ENCODE assay signal across 8 cellular contexts in the genomic region with DNA sequence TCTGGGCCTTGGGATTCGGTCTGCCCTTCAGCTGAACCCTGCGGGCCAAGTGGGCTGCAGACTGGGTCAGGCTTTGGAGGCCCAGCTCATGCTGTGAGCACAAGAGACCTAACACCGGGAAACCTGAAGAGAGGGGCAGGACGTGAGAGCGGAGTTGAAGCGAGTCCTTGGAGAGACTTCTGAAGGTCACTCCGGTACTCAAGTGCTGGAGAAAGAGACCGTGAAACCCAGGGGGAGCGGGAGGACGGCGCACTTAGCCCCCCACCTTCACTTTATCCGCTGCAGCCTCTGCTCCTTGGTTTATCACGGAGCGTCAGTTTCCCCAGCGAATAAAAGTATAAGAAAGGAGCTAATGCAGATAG. TPM values are rescaled to one million over a fixed set of nuclear protein-coding genes. Genes with fewer than 3 reads are reported as not detected.
DNase-seq lines count a peak whose midpoint lies in the region; ATAC-seq lines count a peak whose summit lies in the region.

No MANE protein-coding gene starts in this region.

- no peak for DNase-seq in caudate nucleus (lab: John Stamatoyannopoulos, UW)
- DNase-seq in DMS153 treated with DMSO at 0.1 percent for 48 hours (lab: John Stamatoyannopoulos, UW; ENCODE audit: unreplicated experiment) = no peak
- no peak for DNase-seq in NOMO-1 (lab: John Stamatoyannopoulos, UW; ENCODE audit: unreplicated experiment in 2 of 2)
- DNase-seq in NCI-H2029 treated with DMSO at 0.1 percent for 48 hours (lab: John Stamatoyannopoulos, UW) = no peak

- H3K4me1 ChIP-seq in HUES6 (ENCODE audit: control insufficient read depth, insufficient read depth, low read length) = peaks cover 6% of the 10 kb centered on the region; the same call in 1 of the 2 replicates
- H3K4me1 ChIP-seq in mononuclear cell (ENCODE audit: insufficient read depth, low read length) = peaks cover 34% of the 10 kb centered on the region

- peak; percentile 24 for ATAC-seq in GM19397 (IDR thresholded peaks at IDR 0.05; ENCODE audit: unreplicated experiment)
- ATAC-seq in GM21528 (IDR thresholded peaks at IDR 0.05; ENCODE audit: low FRiP score, unreplicated experiment) = no peak

- peaks cover 26% of the 10 kb centered on the region for H3K36me3 ChIP-seq in HUES6 (ENCODE audit: control insufficient read depth, insufficient read depth, low read length)

- H3K9ac ChIP-seq in HUES6 (ENCODE audit: low read length) = peak overlapping the region; percentile 96

- H3K4me3 ChIP-seq in HUES6 (ENCODE audit: low read depth, low read length) (peak overlapping the region; percentile 90), mononuclear cell (ENCODE audit: low read length) (peak overlapping the region; percentile 81)

- no peaks in the 10 kb centered on the region for H3K9me3 ChIP-seq in HUES6 (ENCODE audit: control insufficient read depth, insufficient read depth, low read depth, low read length)
- no peaks in the 10 kb centered on the region for H3K9me3 ChIP-seq in mononuclear cell (ENCODE audit: low read depth, low read length)

- H3K27ac ChIP-seq in HUES6 (ENCODE audit: low read depth, low read length) (peak overlapping the region; percentile 100), caudate nucleus (ENCODE audit: low read depth, low read length) (peak overlapping the region; percentile 100)

- H3K27me3 ChIP-seq in HUES6 (ENCODE audit: control insufficient read depth, insufficient read depth, low read length) (no peaks in the 10 kb centered on the region), mononuclear cell (ENCODE audit: insufficient read depth, low read length) (no peaks in the 10 kb centered on the region)

RNA-seq across cellular contexts. Expression of a gene that starts 0.4 kb away (rescaled TPM):
- 202 TPM for total RNA-seq in mononuclear cell

RNA-seq across cellular contexts. Expression of a gene that starts 47.4 kb away (rescaled TPM):
- 0.10 TPM for total RNA-seq in mononuclear cell

RNA-seq across cellular contexts. Expression of a gene that starts 54.4 kb away (rescaled TPM):
- total RNA-seq in mononuclear cell = 3.8 TPM
